In the genomic region with DNA sequence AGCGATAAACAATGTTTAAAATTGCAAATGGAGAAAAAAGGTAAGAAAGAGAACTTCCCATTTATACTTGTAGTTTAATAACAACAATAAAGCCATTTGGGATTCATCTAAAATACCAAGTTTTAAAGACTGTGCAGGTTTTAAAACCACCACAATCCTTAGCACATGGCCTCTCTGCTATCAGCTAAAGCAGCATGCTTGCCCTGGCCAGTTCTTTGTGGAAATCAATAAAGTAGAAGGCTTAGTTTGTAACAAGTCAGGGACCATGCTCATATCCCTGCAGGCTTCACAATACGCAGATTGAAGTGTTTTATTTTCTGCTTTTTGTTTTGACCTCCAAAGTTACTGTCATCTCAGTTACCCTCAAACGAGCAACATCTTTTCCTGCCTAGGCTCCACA, we compare ENCODE assay signal across 15 cellular contexts.
A peak's percentile ranks its signal among the peaks of the same experiment; 100 is the strongest.
DNase-seq lines count a peak whose midpoint lies in the region; ATAC-seq, FAIRE-seq and TF ChIP-seq lines count a peak whose summit lies in the region.
"Had no signal": no experiment of that assay in that cellular context is flagged by ENCODE, and none has a peak within 500 bp of the region (broad histone marks: within the 10 kb centered on the region; RNA-seq: fewer than 3 reads in every experiment).

No MANE protein-coding gene starts in this region.

- TF ChIP-seq POLR2A in Peyer's patch (IDR thresholded peaks at IDR 0.05): no peak

- H3K9me3 Mint-ChIP-seq in Calu3 (ENCODE audit: low read depth, unreplicated experiment): no peaks in the 10 kb centered on the region

- H3K36me3 Mint-ChIP-seq in Calu3 (ENCODE audit: insufficient read depth, unreplicated experiment): peaks cover 6% of the 10 kb centered on the region
- H3K36me3 Mint-ChIP-seq: CD14-positive monocyte had no signal

- WGBS in pancreas, 2 donors: 51 to 52% methylated on average over 3 of the region's 3 CpGs

- no peaks in the 10 kb centered on the region for H3K36me3 ChIP-seq in pancreas
- H3K36me3 ChIP-seq in Peyer's patch: no peaks in the 10 kb centered on the region
- H3K36me3 ChIP-seq: BE2C, HAP-1 had no signal

- peak overlapping the region; percentile 48 for H3K27ac Mint-ChIP-seq in Calu3 (ENCODE audit: unreplicated experiment)
- H3K27ac Mint-ChIP-seq: CD14-positive monocyte; CD8-positive, alpha-beta T cell had no signal

- intact Hi-C loops in Calu3 (cut with micrococcal nuclease; ENCODE audit: unreplicated experiment) (no loop called here), pancreas (cut with DNase I) (no loop called here), cardiac septum (cut with DNase I) (no loop called here)

- peaks cover 50% of the 10 kb centered on the region for H3K4me1 Mint-ChIP-seq in Calu3 (ENCODE audit: low read depth, unreplicated experiment)
- H3K4me1 Mint-ChIP-seq: CD14-positive monocyte had no signal

- ATAC-seq in pancreas (peak; percentile 78 to 84 (median 82)), GM18858 (IDR thresholded peaks at IDR 0.05; ENCODE audit: unreplicated experiment) (no peak)
- ATAC-seq: A549; CD8-positive, alpha-beta T cell had no signal

- H3K4me3 Mint-ChIP-seq in Calu3 (ENCODE audit: low read depth, unreplicated experiment): no peak overlapping the region
- H3K4me3 Mint-ChIP-seq: CD14-positive monocyte; CD8-positive, alpha-beta T cell had no signal

- no peak for FAIRE-seq in pancreas (lab: Jason Lieb, UNC)
- FAIRE-seq: A549, H1 had no signal

- H3K27ac ChIP-seq in 22Rv1 (peak overlapping the region; percentile 90), pancreas (peak overlapping the region in 2 of 4 donors; percentile 16 to 64), Peyer's patch (no peak overlapping the region)
- H3K27ac ChIP-seq: A549 had no signal

- H3K27me3 ChIP-seq in pancreas (no peaks in the 10 kb centered on the region), Peyer's patch (no peaks in the 10 kb centered on the region)
- H3K27me3 ChIP-seq: BE2C had no signal

- no peaks in the 10 kb centered on the region for H3K9me3 ChIP-seq in pancreas
- H3K9me3 ChIP-seq in Peyer's patch: no peaks in the 10 kb centered on the region
- H3K9me3 ChIP-seq: A549, BE2C, HAP-1 had no signal

- DNase-seq in Calu3 (no peak), fibroblast of villous mesenchyme (ENCODE audit: low read depth) (peak; percentile 8), pancreas (peak in 1 of 6 donors; percentile 8), cardiac septum (ENCODE audit: low spot score) (no peak), Peyer's patch (no peak)
- DNase-seq: BE2C; CD8-positive, alpha-beta T cell; COR-L47; GF-D8 had no signal

- H3K27me3 Mint-ChIP-seq in Calu3 (ENCODE audit: unreplicated experiment): no peaks in the 10 kb centered on the region

- BruUV-seq in Calu3 (replicated peaks; lab: Mats Ljungman, UMichigan): no TSS peak

- H3K4me1 ChIP-seq in pancreas: peaks cover 17 to 35% (median 33%) of the 10 kb centered on the region in 3 donors
- no peaks in the 10 kb centered on the region for H3K4me1 ChIP-seq in Peyer's patch
- H3K4me1 ChIP-seq: A549, BE2C, HAP-1 had no signal

- TF ChIP-seq CTCF in 22Rv1 (IDR thresholded peaks at IDR 0.05) (no peak), Calu3 (IDR thresholded peaks at IDR 0.05; ENCODE audit: unreplicated experiment) (no peak), fibroblast of villous mesenchyme (IDR thresholded peaks at IDR 0.05; ENCODE audit: insufficient read depth, low read depth, low read length) (no peak), pancreas (IDR thresholded peaks at IDR 0.05) (no peak), Peyer's patch (IDR thresholded peaks at IDR 0.05) (no peak)

- CTCF ChIA-PET in Calu3 (lab: Charles Lee): no interaction called here

- H3K4me3 ChIP-seq in fibroblast of villous mesenchyme (ENCODE audit: low read depth, low read length): no peak overlapping the region
- no peak overlapping the region for H3K4me3 ChIP-seq in pancreas
- H3K4me3 ChIP-seq in Peyer's patch: no peak overlapping the region
- H3K4me3 ChIP-seq: A549, HAP-1 had no signal
